In the genomic region with DNA sequence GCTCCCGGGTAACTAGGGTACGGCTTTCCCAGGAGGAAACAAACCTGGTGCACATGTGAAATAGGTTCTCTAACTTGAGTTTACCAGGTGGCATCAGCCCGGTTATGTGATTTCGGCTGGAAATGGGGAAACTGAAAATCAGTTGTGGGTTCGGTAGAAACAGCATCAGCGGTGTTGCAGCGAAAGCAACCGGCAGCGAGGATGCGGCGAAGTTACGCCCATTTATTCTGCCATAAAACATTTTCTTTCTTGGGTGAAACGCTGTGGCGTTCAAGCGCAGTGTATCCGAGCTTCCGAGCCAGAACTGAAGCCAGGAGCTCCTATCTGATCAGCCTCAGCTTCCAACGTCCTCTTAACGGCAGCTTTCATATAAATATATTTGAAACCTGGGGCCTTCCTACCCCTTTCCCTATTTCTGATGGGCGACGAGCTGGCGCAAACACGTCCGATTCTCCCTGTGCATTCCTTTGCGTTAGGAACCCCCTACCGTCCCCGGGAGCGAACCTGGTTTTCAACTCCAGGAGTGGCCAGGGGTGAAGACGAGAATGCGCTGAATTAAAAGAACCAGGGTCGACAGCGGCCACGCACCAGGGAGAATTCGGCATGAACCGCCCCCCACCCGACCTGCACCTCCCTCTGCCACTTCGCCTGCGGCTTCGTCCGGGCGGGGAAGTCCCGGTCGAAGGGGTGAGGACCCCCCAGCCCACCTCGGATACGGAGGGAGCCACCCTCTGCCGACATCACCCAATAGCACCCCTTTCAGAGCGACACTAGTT, we compare ENCODE assay signal across 1 cellular context.
TF ChIP-seq lines count a peak whose summit lies in the region.

No MANE protein-coding gene starts in this region.

TF ChIP-seq in GM12878, 131 proteins besides CTCF, POLR2A, EP300 and RAD21:
- TF ChIP-seq BHLHE40 (IDR thresholded peaks at IDR 0.05; ENCODE audit: borderline replicate concordance in 1 of 2, low read depth in 2 of 2, low read length in 1 of 2) (no peak), ATF7 (IDR thresholded peaks at IDR 0.05; ENCODE audit: low read depth) (0 out of 2 replicates have a peak, but pooled peaks have one; percentile 8), EGR1 (IDR thresholded peaks at IDR 0.05; ENCODE audit: borderline replicate concordance in 1 of 2, low read depth in 2 of 2, low read length in 2 of 2) (0 out of 3 replicates have a peak, but pooled peaks of 1 of the 2 experiments have one; percentile 4), ZNF274 (IDR thresholded peaks at IDR 0.05; ENCODE audit: insufficient read depth, insufficient read length) (no peak), RUNX3 (IDR thresholded peaks at IDR 0.05; ENCODE audit: low read length) (0 out of 2 replicates have a peak, but pooled peaks have one; percentile 17)
